33 cellular contexts compared by ENCODE assay signal in the genomic region with DNA sequence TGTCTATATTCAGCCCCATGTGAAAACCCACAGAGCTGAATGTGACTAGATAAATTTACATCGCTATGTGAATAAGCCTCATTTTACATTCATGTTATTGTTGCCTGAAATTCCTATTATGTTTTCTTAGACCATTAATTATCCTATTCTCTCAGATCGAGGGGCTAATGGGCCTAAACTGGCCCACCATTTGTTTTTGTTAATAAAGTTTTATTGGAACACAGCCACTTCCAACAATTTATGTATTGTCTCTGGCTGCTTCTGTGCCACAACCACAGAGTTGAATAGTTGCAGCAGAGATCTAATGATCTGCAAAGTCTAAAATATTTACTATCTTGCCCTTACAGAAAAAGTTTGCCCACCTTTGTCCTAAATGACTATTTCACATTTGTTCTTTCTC.
"Had no signal": no experiment of that assay in that cellular context is flagged by ENCODE, and none has a peak within 500 bp of the region (broad histone marks: within the 10 kb centered on the region; RNA-seq: fewer than 3 reads in every experiment).

No MANE protein-coding gene starts in this region.

- DNase-seq: activated effector memory CD4-positive, alpha-beta T cell treated with anti-CD3 and anti-CD28 coated beads, Interleukin-2, amount 50 U/mL, for 16 hours; activated effector memory CD4-positive, alpha-beta T cell treated with Interleukin-2 at 50 U/mL for 16 hours; activated gamma-delta T cell; activated gamma-delta T cell treated with Interleukin-2 at 50 U/mL for 16 hours; activated naive CD4-positive, alpha-beta T cell; activated naive CD4-positive, alpha-beta T cell treated with anti-CD3 and anti-CD28 coated beads for 36 hours; activated naive CD4-positive, alpha-beta T cell treated with anti-CD3 and anti-CD28 coated beads, Interleukin-2, amount 10 ng/mL, durations not matched to agents 7 days and 5 days; activated naive CD4-positive, alpha-beta T cell treated with anti-CD3 and anti-CD28 coated beads, Interleukin-2, amount 50 U/mL, for 16 hours; activated naive CD4-positive, alpha-beta T cell treated with Interleukin-2 at 50 U/mL for 16 hours; activated naive CD8-positive, alpha-beta T cell treated with anti-CD3 and anti-CD28 coated beads for 36 hours; activated naive CD8-positive, alpha-beta T cell treated with anti-CD3 and anti-CD28 coated beads, Interleukin-2, amount 10 ng/mL, durations not matched to agents 7 days and 5 days; activated naive CD8-positive, alpha-beta T cell treated with anti-CD3 and anti-CD28 coated beads, Interleukin-2, amount 50 U/mL, for 24 hours; activated T-cell treated with anti-CD3 and anti-CD28 coated beads, Interleukin-2, amount 50 U/mL, for 24 hours; activated T-cell treated with anti-CD3 and anti-CD28 coated beads, Interleukin-2, amount 50 U/mL, for 4 hours; activated T-cell treated with anti-CD3 and anti-CD28 coated beads, Interleukin-2, amount 50 U/mL, for 48 hours; activated T-cell treated with anti-CD3 and anti-CD28 coated beads, Interleukin-2, amount 50 U/mL, for 72 hours; adrenal gland; amniotic stem cell; amygdala; anterior cingulate cortex; aorta; body of pancreas; brain microvascular endothelial cell; caudate nucleus; central memory CD4-positive, alpha-beta T cell; cerebellar nuclear complex had no signal

- H3K4me1 ChIP-seq: adrenal gland, ascending aorta, breast epithelium had no signal

- H3K4me3 ChIP-seq: adrenal gland, ascending aorta, body of pancreas, breast epithelium, cardiac muscle cell had no signal

- H3K9me3 ChIP-seq: adrenal gland, ascending aorta, body of pancreas, breast epithelium had no signal

- FAIRE-seq: astrocyte, bronchial epithelial cell had no signal

- H3K27ac ChIP-seq: adrenal gland, ascending aorta, body of pancreas, brain microvascular endothelial cell, breast epithelium, cardiac muscle cell had no signal

- H3K36me3 ChIP-seq: adrenal gland, ascending aorta, brain microvascular endothelial cell, breast epithelium had no signal

- H3K27me3 ChIP-seq: adrenal gland, ascending aorta, body of pancreas, brain microvascular endothelial cell, breast epithelium, cardiac muscle cell had no signal

- ATAC-seq: activated naive CD4-positive, alpha-beta T cell treated with anti-CD3 and anti-CD28 coated beads, Interleukin-2, amount 50 U/mL, for 72 hours; activated naive CD8-positive, alpha-beta T cell treated with anti-CD3 and anti-CD28 coated beads, Interleukin-2, amount 50 U/mL, for 24 hours; activated T-cell treated with anti-CD3 and anti-CD28 coated beads, Interleukin-2, amount 50 U/mL, for 4 hours; activated T-cell treated with anti-CD3 and anti-CD28 coated beads, Interleukin-2, amount 50 U/mL, for 72 hours; activated T-helper 17 cell treated with anti-CD3 and anti-CD28 coated beads, Interleukin-2, amount 50 U/mL, for 72 hours; body of pancreas had no signal
